Comparison of ENCODE assay signal across 39 cellular contexts in genomic region chr1:18792747-18793146, GRCh38.
"Had no signal": no experiment of that assay in that cellular context is flagged by ENCODE, and none has a peak within 500 bp of the region (broad histone marks: within the 10 kb centered on the region; RNA-seq: fewer than 3 reads in every experiment).

No MANE protein-coding gene starts in this region.

- H3K36me3 ChIP-seq: adrenal gland, ascending aorta, brain microvascular endothelial cell, breast epithelium, cardiac muscle cell had no signal

- H3K27ac Mint-ChIP-seq: activated naive CD4-positive, alpha-beta T cell treated with anti-CD3 and anti-CD28 coated beads for 36 hours; activated naive CD4-positive, alpha-beta T cell treated with anti-CD3 and anti-CD28 coated beads, Interleukin-2, amount 10 ng/mL, durations not matched to agents 7 days and 5 days; activated naive CD4-positive, alpha-beta T cell treated with anti-CD3 and anti-CD28 coated beads, Interleukin-2, amount 50 U/mL, for 24 hours; activated naive CD4-positive, alpha-beta T cell treated with anti-CD3 and anti-CD28 coated beads, Interleukin-2, amount 50 U/mL, for 72 hours; activated naive CD8-positive, alpha-beta T cell; activated naive CD8-positive, alpha-beta T cell treated with anti-CD3 and anti-CD28 coated beads for 36 hours; activated naive CD8-positive, alpha-beta T cell treated with anti-CD3 and anti-CD28 coated beads, Interleukin-2, amount 10 ng/mL, durations not matched to agents 7 days and 5 days; activated naive CD8-positive, alpha-beta T cell treated with anti-CD3 and anti-CD28 coated beads, Interleukin-2, amount 50 U/mL, for 24 hours; activated T-cell treated with anti-CD3 and anti-CD28 coated beads, Interleukin-2, amount 50 U/mL, for 24 hours; activated T-cell treated with anti-CD3 and anti-CD28 coated beads, Interleukin-2, amount 50 U/mL, for 72 hours; activated T-helper 1 cell treated with anti-CD3 and anti-CD28 coated beads, Interleukin-12 subunit alpha, Interleukin-12 subunit beta, Interleukin-2, Interleukin-4 antibody, amounts not matched to agents 30 ng/mL and 10 ng/mL and 1 ng/mL, durations not matched to agents 14 hours and 24 hours and 36 hours; activated T-helper 17 cell treated with anti-CD3 and anti-CD28 coated beads, Interleukin-2, amount 50 U/mL, for 72 hours; activated T-helper 2 cell treated with anti-CD3 and anti-CD28 coated beads, Interferon-gamma antibody, Interleukin-2, Interleukin-4, amounts not matched to agents 10 μg/mL and 5 μg/mL and 100 μg/mL, durations not matched to agents 14 hours and 24 hours and 36 hours had no signal

- H3K4me1 Mint-ChIP-seq: activated naive CD4-positive, alpha-beta T cell treated with anti-CD3 and anti-CD28 coated beads, Interleukin-2, amount 10 ng/mL, durations not matched to agents 7 days and 5 days; activated naive CD4-positive, alpha-beta T cell treated with anti-CD3 and anti-CD28 coated beads, Interleukin-2, amount 50 U/mL, for 24 hours; activated naive CD8-positive, alpha-beta T cell treated with anti-CD3 and anti-CD28 coated beads for 36 hours; activated naive CD8-positive, alpha-beta T cell treated with anti-CD3 and anti-CD28 coated beads, Interleukin-2, amount 10 ng/mL, durations not matched to agents 7 days and 5 days; activated naive CD8-positive, alpha-beta T cell treated with anti-CD3 and anti-CD28 coated beads, Interleukin-2, amount 50 U/mL, for 24 hours; activated T-helper 17 cell treated with anti-CD3 and anti-CD28 coated beads, Interleukin-2, amount 50 U/mL, for 72 hours; central memory CD8-positive, alpha-beta T cell had no signal

- H3K9me3 Mint-ChIP-seq: activated naive CD4-positive, alpha-beta T cell treated with anti-CD3 and anti-CD28 coated beads, Interleukin-2, amount 10 ng/mL, durations not matched to agents 7 days and 5 days; activated naive CD4-positive, alpha-beta T cell treated with anti-CD3 and anti-CD28 coated beads, Interleukin-2, amount 50 U/mL, for 24 hours; activated naive CD4-positive, alpha-beta T cell treated with anti-CD3 and anti-CD28 coated beads, Interleukin-2, amount 50 U/mL, for 72 hours; activated naive CD8-positive, alpha-beta T cell treated with anti-CD3 and anti-CD28 coated beads for 36 hours; activated naive CD8-positive, alpha-beta T cell treated with anti-CD3 and anti-CD28 coated beads, Interleukin-2, amount 10 ng/mL, durations not matched to agents 7 days and 5 days; activated T-helper 1 cell treated with anti-CD3 and anti-CD28 coated beads, Interleukin-12 subunit alpha, Interleukin-12 subunit beta, Interleukin-2, Interleukin-4 antibody, amounts not matched to agents 30 ng/mL and 10 ng/mL and 1 ng/mL, durations not matched to agents 14 hours and 24 hours and 36 hours; activated T-helper 17 cell treated with anti-CD3 and anti-CD28 coated beads, Interleukin-2, amount 50 U/mL, for 72 hours; activated T-helper 2 cell treated with anti-CD3 and anti-CD28 coated beads, Interferon-gamma antibody, Interleukin-2, Interleukin-4, amounts not matched to agents 10 μg/mL and 5 μg/mL and 100 μg/mL, durations not matched to agents 14 hours and 24 hours and 36 hours; central memory CD8-positive, alpha-beta T cell had no signal

- H3K4me1 ChIP-seq: adrenal gland, ascending aorta, body of pancreas, breast epithelium had no signal

- H3K4me3 ChIP-seq: adrenal gland, ascending aorta, body of pancreas, breast epithelium, cardiac muscle cell had no signal

- FAIRE-seq: astrocyte had no signal

- H3K27ac ChIP-seq: adrenal gland, ascending aorta, body of pancreas, brain microvascular endothelial cell, breast epithelium, cardiac muscle cell had no signal

- H3K36me3 Mint-ChIP-seq: activated naive CD4-positive, alpha-beta T cell treated with anti-CD3 and anti-CD28 coated beads, Interleukin-2, amount 10 ng/mL, durations not matched to agents 7 days and 5 days; activated naive CD4-positive, alpha-beta T cell treated with anti-CD3 and anti-CD28 coated beads, Interleukin-2, amount 50 U/mL, for 24 hours; activated naive CD4-positive, alpha-beta T cell treated with anti-CD3 and anti-CD28 coated beads, Interleukin-2, amount 50 U/mL, for 72 hours; activated naive CD8-positive, alpha-beta T cell; activated naive CD8-positive, alpha-beta T cell treated with anti-CD3 and anti-CD28 coated beads for 36 hours; activated naive CD8-positive, alpha-beta T cell treated with anti-CD3 and anti-CD28 coated beads, Interleukin-2, amount 10 ng/mL, durations not matched to agents 7 days and 5 days; brain had no signal

- H3K27me3 ChIP-seq: adrenal gland, ascending aorta, brain microvascular endothelial cell, cardiac muscle cell had no signal

- H3K9me3 ChIP-seq: adrenal gland, ascending aorta, body of pancreas, breast epithelium had no signal

- DNase-seq: activated effector memory CD4-positive, alpha-beta T cell treated with anti-CD3 and anti-CD28 coated beads, Interleukin-2, amount 50 U/mL, for 16 hours; activated effector memory CD4-positive, alpha-beta T cell treated with Interleukin-2 at 50 U/mL for 16 hours; activated gamma-delta T cell; activated gamma-delta T cell treated with Interleukin-2 at 50 U/mL for 16 hours; activated naive CD4-positive, alpha-beta T cell; activated naive CD4-positive, alpha-beta T cell treated with anti-CD3 and anti-CD28 coated beads for 36 hours; activated naive CD4-positive, alpha-beta T cell treated with anti-CD3 and anti-CD28 coated beads, Interleukin-2, amount 10 ng/mL, durations not matched to agents 7 days and 5 days; activated naive CD4-positive, alpha-beta T cell treated with anti-CD3 and anti-CD28 coated beads, Interleukin-2, amount 50 U/mL, for 16 hours; activated naive CD4-positive, alpha-beta T cell treated with Interleukin-2 at 50 U/mL for 16 hours; activated naive CD8-positive, alpha-beta T cell treated with anti-CD3 and anti-CD28 coated beads for 36 hours; activated naive CD8-positive, alpha-beta T cell treated with anti-CD3 and anti-CD28 coated beads, Interleukin-2, amount 10 ng/mL, durations not matched to agents 7 days and 5 days; activated naive CD8-positive, alpha-beta T cell treated with anti-CD3 and anti-CD28 coated beads, Interleukin-2, amount 50 U/mL, for 24 hours; activated T-cell treated with anti-CD3 and anti-CD28 coated beads for 4 hours; activated T-cell treated with anti-CD3 and anti-CD28 coated beads, Interleukin-2, amount 50 U/mL, for 1 hour; activated T-cell treated with anti-CD3 and anti-CD28 coated beads, Interleukin-2, amount 50 U/mL, for 24 hours; activated T-cell treated with anti-CD3 and anti-CD28 coated beads, Interleukin-2, amount 50 U/mL, for 4 hours; activated T-cell treated with anti-CD3 and anti-CD28 coated beads, Interleukin-2, amount 50 U/mL, for 48 hours; activated T-cell treated with anti-CD3 and anti-CD28 coated beads, Interleukin-2, amount 50 U/mL, for 72 hours; adrenal gland; amniotic stem cell; amygdala; anterior cingulate cortex; body of pancreas; brain microvascular endothelial cell; caudate nucleus; central memory CD4-positive, alpha-beta T cell; cerebellar nuclear complex had no signal

- H3K4me3 Mint-ChIP-seq: activated naive CD4-positive, alpha-beta T cell treated with anti-CD3 and anti-CD28 coated beads for 36 hours; activated naive CD4-positive, alpha-beta T cell treated with anti-CD3 and anti-CD28 coated beads, Interleukin-2, amount 10 ng/mL, durations not matched to agents 7 days and 5 days; activated naive CD4-positive, alpha-beta T cell treated with anti-CD3 and anti-CD28 coated beads, Interleukin-2, amount 50 U/mL, for 24 hours; activated naive CD8-positive, alpha-beta T cell; activated naive CD8-positive, alpha-beta T cell treated with anti-CD3 and anti-CD28 coated beads for 36 hours; activated naive CD8-positive, alpha-beta T cell treated with anti-CD3 and anti-CD28 coated beads, Interleukin-2, amount 10 ng/mL, durations not matched to agents 7 days and 5 days; activated naive CD8-positive, alpha-beta T cell treated with anti-CD3 and anti-CD28 coated beads, Interleukin-2, amount 50 U/mL, for 24 hours; activated T-cell treated with anti-CD3 and anti-CD28 coated beads, Interleukin-2, amount 50 U/mL, for 24 hours; activated T-cell treated with anti-CD3 and anti-CD28 coated beads, Interleukin-2, amount 50 U/mL, for 4 hours; activated T-cell treated with anti-CD3 and anti-CD28 coated beads, Interleukin-2, amount 50 U/mL, for 72 hours; activated T-helper 1 cell treated with anti-CD3 and anti-CD28 coated beads, Interleukin-12 subunit alpha, Interleukin-12 subunit beta, Interleukin-2, Interleukin-4 antibody, amounts not matched to agents 30 ng/mL and 10 ng/mL and 1 ng/mL, durations not matched to agents 14 hours and 24 hours and 36 hours; activated T-helper 17 cell treated with anti-CD3 and anti-CD28 coated beads, Interleukin-2, amount 50 U/mL, for 72 hours; brain; central memory CD8-positive, alpha-beta T cell had no signal

- ATAC-seq: activated naive CD4-positive, alpha-beta T cell treated with anti-CD3 and anti-CD28 coated beads, Interleukin-2, amount 50 U/mL, for 72 hours; activated naive CD8-positive, alpha-beta T cell treated with anti-CD3 and anti-CD28 coated beads, Interleukin-2, amount 50 U/mL, for 24 hours; activated T-cell treated with anti-CD3 and anti-CD28 coated beads, Interleukin-2, amount 50 U/mL, for 4 hours; activated T-cell treated with anti-CD3 and anti-CD28 coated beads, Interleukin-2, amount 50 U/mL, for 72 hours; activated T-helper 17 cell treated with anti-CD3 and anti-CD28 coated beads, Interleukin-2, amount 50 U/mL, for 72 hours; body of pancreas had no signal
